In genomic region chr6:38161754-38162492, GRCh38 we compare ENCODE assay signal across 15 cellular contexts.
"Had no signal": no experiment of that assay in that cellular context is flagged by ENCODE, and none has a peak within 500 bp of the region (broad histone marks: within the 10 kb centered on the region; RNA-seq: fewer than 3 reads in every experiment).

No MANE protein-coding gene starts in this region.

- H3K27me3 Mint-ChIP-seq: activated CD4-positive, alpha-beta T cell treated with anti-CD3 and anti-CD28 coated beads for 36 hours; activated CD8-positive, alpha-beta T cell treated with anti-CD3 and anti-CD28 coated beads for 36 hours; activated naive CD8-positive, alpha-beta T cell treated with anti-CD3 and anti-CD28 coated beads for 36 hours; naive B cell had no signal

- DNase-seq: activated CD4-positive, alpha-beta T cell treated with anti-CD3 and anti-CD28 coated beads for 36 hours; activated CD8-positive, alpha-beta memory T cell treated with anti-CD3 and anti-CD28 coated beads, Interleukin-2, amount 50 U/mL, for 48 hours; activated CD8-positive, alpha-beta T cell treated with anti-CD3 and anti-CD28 coated beads for 36 hours; activated naive CD8-positive, alpha-beta T cell treated with anti-CD3 and anti-CD28 coated beads for 36 hours; dermis blood vessel endothelial cell; lower lobe of right lung; naive B cell; nucleus accumbens; stimulated activated CD4-positive, alpha-beta T cell treated with anti-CD3 and anti-CD28 coated beads, Interleukin-2, amount 100 ng/mL, for 24 hours; stimulated activated naive CD4-positive, alpha-beta T cell; T1000; upper lobe of left lung had no signal

- ATAC-seq: activated CD4-positive, alpha-beta T cell treated with anti-CD3 and anti-CD28 coated beads for 36 hours; activated CD8-positive, alpha-beta T cell treated with anti-CD3 and anti-CD28 coated beads for 36 hours; sciatic nerve had no signal

- H3K9me3 Mint-ChIP-seq: activated CD8-positive, alpha-beta T cell treated with anti-CD3 and anti-CD28 coated beads for 36 hours; activated naive CD8-positive, alpha-beta T cell treated with anti-CD3 and anti-CD28 coated beads for 36 hours had no signal

- H3K4me3 ChIP-seq: esophagus muscularis mucosa, lower lobe of right lung, suprapubic skin, upper lobe of left lung had no signal

- H3K36me3 ChIP-seq: lower lobe of right lung, suprapubic skin, upper lobe of left lung had no signal

- H3K4me1 ChIP-seq: lower lobe of right lung, upper lobe of left lung had no signal

- H3K27ac ChIP-seq: esophagus muscularis mucosa, lower lobe of right lung, suprapubic skin, upper lobe of left lung had no signal

- H3K4me1 Mint-ChIP-seq: activated CD4-positive, alpha-beta T cell treated with anti-CD3 and anti-CD28 coated beads for 36 hours; activated naive CD8-positive, alpha-beta T cell treated with anti-CD3 and anti-CD28 coated beads for 36 hours had no signal

- H3K4me3 Mint-ChIP-seq: activated CD4-positive, alpha-beta T cell treated with anti-CD3 and anti-CD28 coated beads for 36 hours; activated CD8-positive, alpha-beta T cell treated with anti-CD3 and anti-CD28 coated beads for 36 hours; activated naive CD8-positive, alpha-beta T cell treated with anti-CD3 and anti-CD28 coated beads for 36 hours had no signal

- H3K27me3 ChIP-seq: esophagus muscularis mucosa, suprapubic skin, upper lobe of left lung had no signal

- H3K27ac Mint-ChIP-seq: activated CD4-positive, alpha-beta T cell treated with anti-CD3 and anti-CD28 coated beads for 36 hours; activated CD8-positive, alpha-beta T cell treated with anti-CD3 and anti-CD28 coated beads for 36 hours; activated naive CD8-positive, alpha-beta T cell treated with anti-CD3 and anti-CD28 coated beads for 36 hours had no signal

- H3K9me3 ChIP-seq: esophagus muscularis mucosa, lower lobe of right lung, suprapubic skin, upper lobe of left lung had no signal
